ENCODE assay signal across 1 cellular context in the genomic region with DNA sequence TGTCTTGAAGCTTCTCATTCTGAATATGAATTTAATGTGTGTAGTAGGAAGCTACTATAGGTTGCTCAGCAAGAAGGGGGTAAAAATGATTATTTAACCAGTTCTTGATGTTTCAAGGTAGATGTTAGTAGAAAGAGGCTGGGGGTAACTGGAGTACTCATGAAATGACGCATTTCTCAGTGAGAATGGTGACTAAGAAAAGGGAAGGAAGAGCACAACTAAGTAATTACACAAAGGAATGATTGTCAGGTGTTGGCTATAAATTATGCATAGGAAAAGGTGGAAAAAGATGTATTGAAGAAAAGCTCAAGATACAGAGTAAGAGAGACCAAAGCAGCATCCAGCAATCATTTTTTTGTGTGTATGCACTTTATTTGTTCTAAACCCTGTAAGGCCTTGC.
TF ChIP-seq lines count a peak whose summit lies in the region.

No MANE protein-coding gene starts in this region.

TF ChIP-seq in A549, 52 proteins besides CTCF, POLR2A, EP300 and RAD21 (continued from another document):
- TF ChIP-seq NFE2L2 (conservative IDR thresholded peaks at IDR 0.05; ENCODE audit: low read length) (no peak), EHF (CRISPR knock-in tag; IDR thresholded peaks at IDR 0.05) (no peak), TP53 (CRISPR knock-in tag; IDR thresholded peaks at IDR 0.05) (no peak), RCOR1 (IDR thresholded peaks at IDR 0.05; ENCODE audit: low read depth, low read length) (no peak), SMC3 (IDR thresholded peaks at IDR 0.05) (no peak), PHF8 (IDR thresholded peaks at IDR 0.05; ENCODE audit: borderline replicate concordance, low read depth) (no peak), CHD4 (IDR thresholded peaks at IDR 0.05; ENCODE audit: borderline replicate concordance) (no peak), RARB (CRISPR knock-in tag; IDR thresholded peaks at IDR 0.05) (no peak), ZSCAN20 (CRISPR knock-in tag; IDR thresholded peaks at IDR 0.05) (no peak), HOXB5 (CRISPR knock-in tag; IDR thresholded peaks at IDR 0.05) (no peak), KDM5A (IDR thresholded peaks at IDR 0.05) (no peak), TFCP2L1 (CRISPR knock-in tag; IDR thresholded peaks at IDR 0.05) (no peak), SREBF2 (IDR thresholded peaks at IDR 0.05) (no peak)
TF ChIP-seq in A549: peak in this region for 0.
